Comparison of ENCODE assay signal across 1 cellular context in genomic region chr1:211527888-211528287, GRCh38.
TF ChIP-seq lines count a peak whose summit lies in the region.

No MANE protein-coding gene starts in this region.

TF ChIP-seq in IMR-90, 13 proteins besides CTCF, POLR2A, EP300 and RAD21:
- no peak for TF ChIP-seq FOS (IDR thresholded peaks at IDR 0.05; ENCODE audit: low read depth, low read length)
- TF ChIP-seq BHLHE40 (IDR thresholded peaks at IDR 0.05; ENCODE audit: low read depth, low read length), result no peak
- TF ChIP-seq CEBPB (IDR thresholded peaks at IDR 0.05; ENCODE audit: low read depth, low read length), result no peak
- TF ChIP-seq ELK1 (IDR thresholded peaks at IDR 0.05; ENCODE audit: borderline replicate concordance, low read depth, low read length), result no peak
- no peak for TF ChIP-seq MAFK (IDR thresholded peaks at IDR 0.05; ENCODE audit: low read depth, low read length)
- no peak for TF ChIP-seq NFE2L2 (IDR thresholded peaks at IDR 0.05; ENCODE audit: low read depth, low read length)
- TF ChIP-seq MXI1 (IDR thresholded peaks at IDR 0.05; ENCODE audit: borderline replicate concordance, low read depth, low read length), result no peak
- no peak for TF ChIP-seq MAZ (IDR thresholded peaks at IDR 0.05; ENCODE audit: borderline replicate concordance, low read depth, low read length)
- TF ChIP-seq, protein P1, sequence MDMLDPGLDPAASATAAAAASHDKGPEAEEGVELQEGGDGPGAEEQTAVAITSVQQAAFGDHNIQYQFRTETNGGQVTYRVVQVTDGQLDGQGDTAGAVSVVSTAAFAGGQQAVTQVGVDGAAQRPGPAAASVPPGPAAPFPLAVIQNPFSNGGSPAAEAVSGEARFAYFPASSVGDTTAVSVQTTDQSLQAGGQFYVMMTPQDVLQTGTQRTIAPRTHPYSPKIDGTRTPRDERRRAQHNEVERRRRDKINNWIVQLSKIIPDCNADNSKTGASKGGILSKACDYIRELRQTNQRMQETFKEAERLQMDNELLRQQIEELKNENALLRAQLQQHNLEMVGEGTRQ (IDR thresholded peaks at IDR 0.05; ENCODE audit: low read depth, low read length), result no peak
- TF ChIP-seq RFX5 (IDR thresholded peaks at IDR 0.05; ENCODE audit: low read depth, low read length), result no peak
- no peak for TF ChIP-seq CHD1 (IDR thresholded peaks at IDR 0.05; ENCODE audit: low read depth, low read length)
- TF ChIP-seq RCOR1 (IDR thresholded peaks at IDR 0.05; ENCODE audit: insufficient replicate concordance, low read length), result no peak
- no peak for TF ChIP-seq SMC3 (IDR thresholded peaks at IDR 0.05; ENCODE audit: low read depth, low read length)
